In the genomic region with DNA sequence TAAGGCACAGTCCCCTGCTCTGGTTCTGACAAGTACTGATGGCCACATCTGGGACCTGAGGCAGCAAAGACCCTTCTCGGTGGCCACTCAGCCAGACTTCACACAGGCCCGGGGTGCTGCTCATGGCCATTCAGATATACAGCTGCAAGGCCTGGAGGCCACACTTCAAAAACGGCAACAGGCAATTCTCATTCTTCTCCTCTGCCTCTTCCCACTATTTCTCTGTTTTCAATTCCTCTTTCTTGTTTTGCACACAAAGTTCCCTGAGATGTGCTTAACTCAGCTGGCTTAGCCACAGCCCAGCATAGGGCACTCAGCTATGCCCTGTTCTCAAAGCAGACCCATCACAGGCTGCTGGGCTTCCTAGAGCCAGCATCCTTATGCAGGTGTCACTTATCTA, we compare ENCODE assay signal across 14 cellular contexts. TPM values are rescaled to one million over a fixed set of nuclear protein-coding genes. Genes with fewer than 3 reads are reported as not detected.
A peak's percentile ranks its signal among the peaks of the same experiment; 100 is the strongest.
DNase-seq lines count a peak whose midpoint lies in the region; ATAC-seq and TF ChIP-seq lines count a peak whose summit lies in the region.
"Had no signal": no experiment of that assay in that cellular context is flagged by ENCODE, and none has a peak within 500 bp of the region (broad histone marks: within the 10 kb centered on the region; RNA-seq: fewer than 3 reads in every experiment).

No MANE protein-coding gene starts in this region.

- peaks cover 5 to 35% of the 10 kb centered on the region in 2 donors for H3K4me1 ChIP-seq in left lung
- H3K4me1 ChIP-seq: prostate gland had no signal

- peaks cover 7% of the 10 kb centered on the region for H3K4me1 Mint-ChIP-seq in activated T-helper 1 cell treated with anti-CD3 and anti-CD28 coated beads, Interleukin-12 subunit alpha, Interleukin-12 subunit beta, Interleukin-2, Interleukin-4 antibody, amounts not matched to agents 30 ng/mL and 10 ng/mL and 1 ng/mL, durations not matched to agents 14 hours and 24 hours and 36 hours (ENCODE audit: low read depth)

- H3K36me3 ChIP-seq in left lung = peaks cover 0 to 13% of the 10 kb centered on the region in 2 donors
- H3K36me3 ChIP-seq: prostate gland had no signal

- TF ChIP-seq CTCF in left lung (IDR thresholded peaks at IDR 0.05) = no peak

- H3K36me3 Mint-ChIP-seq in activated T-helper 1 cell treated with anti-CD3 and anti-CD28 coated beads, Interleukin-12 subunit alpha, Interleukin-12 subunit beta, Interleukin-2, Interleukin-4 antibody, amounts not matched to agents 30 ng/mL and 10 ng/mL and 1 ng/mL, durations not matched to agents 14 hours and 24 hours and 36 hours (ENCODE audit: low read depth) = peaks cover 14% of the 10 kb centered on the region

- no peaks in the 10 kb centered on the region for H3K9me3 Mint-ChIP-seq in activated T-helper 1 cell treated with anti-CD3 and anti-CD28 coated beads, Interleukin-12 subunit alpha, Interleukin-12 subunit beta, Interleukin-2, Interleukin-4 antibody, amounts not matched to agents 30 ng/mL and 10 ng/mL and 1 ng/mL, durations not matched to agents 14 hours and 24 hours and 36 hours
- H3K9me3 Mint-ChIP-seq: activated CD4-positive, alpha-beta memory T cell treated with anti-CD3 and anti-CD28 coated beads, Interleukin-2, amount 10 ng/mL, durations not matched to agents 7 days and 5 days; CD4-positive, CD25-positive, alpha-beta regulatory T cell had no signal

- H3K27me3 ChIP-seq in left lung = no peaks in the 10 kb centered on the region
- H3K27me3 ChIP-seq: SJSA1 had no signal

- no peaks in the 10 kb centered on the region for H3K9me3 ChIP-seq in left lung
- H3K9me3 ChIP-seq: prostate gland, SJSA1 had no signal

- DNase-seq in left lung (no peak), SHP77 (lab: John Stamatoyannopoulos, UW) (no peak), NCI-H69 (lab: John Stamatoyannopoulos, UW) (no peak)
- DNase-seq in effector CD4-positive, alpha-beta T cell = no peak
- DNase-seq in activated T-helper 1 cell treated with anti-CD3 and anti-CD28 coated beads, Interleukin-12 subunit alpha, Interleukin-12 subunit beta, Interleukin-2, Interleukin-4 antibody, amounts not matched to agents 30 ng/mL and 10 ng/mL and 1 ng/mL, durations not matched to agents 14 hours and 24 hours and 36 hours (ENCODE audit: low spot score) = no peak
- DNase-seq: activated CD4-positive, alpha-beta memory T cell treated with anti-CD3 and anti-CD28 coated beads, Interleukin-2, amount 10 ng/mL, durations not matched to agents 7 days and 5 days; CD4-positive, CD25-positive, alpha-beta regulatory T cell; kidney glomerular epithelial cell; NCI-H1930 had no signal

- H3K27ac Mint-ChIP-seq in activated T-helper 1 cell treated with anti-CD3 and anti-CD28 coated beads, Interleukin-12 subunit alpha, Interleukin-12 subunit beta, Interleukin-2, Interleukin-4 antibody, amounts not matched to agents 30 ng/mL and 10 ng/mL and 1 ng/mL, durations not matched to agents 14 hours and 24 hours and 36 hours = no peak overlapping the region
- H3K27ac Mint-ChIP-seq: activated CD4-positive, alpha-beta memory T cell treated with anti-CD3 and anti-CD28 coated beads, Interleukin-2, amount 10 ng/mL, durations not matched to agents 7 days and 5 days had no signal

- peak overlapping the region in 1 of 2 donors; percentile 3 for H3K27ac ChIP-seq in left lung
- H3K27ac ChIP-seq: prostate gland, SJSA1 had no signal

- intact Hi-C loops in left lung (cut with DNase I) = no loop called here
- intact Hi-C loops in activated T-helper 1 cell treated with anti-CD3 and anti-CD28 coated beads, Interleukin-12 subunit alpha, Interleukin-12 subunit beta, Interleukin-2, Interleukin-4 antibody, amounts not matched to agents 30 ng/mL and 10 ng/mL and 1 ng/mL, durations not matched to agents 14 hours and 24 hours and 36 hours (cut with micrococcal nuclease) = no loop called here

- H3K27me3 Mint-ChIP-seq in activated T-helper 1 cell treated with anti-CD3 and anti-CD28 coated beads, Interleukin-12 subunit alpha, Interleukin-12 subunit beta, Interleukin-2, Interleukin-4 antibody, amounts not matched to agents 30 ng/mL and 10 ng/mL and 1 ng/mL, durations not matched to agents 14 hours and 24 hours and 36 hours (ENCODE audit: insufficient read depth) = peaks cover 1% of the 10 kb centered on the region
- H3K27me3 Mint-ChIP-seq: activated CD4-positive, alpha-beta memory T cell treated with anti-CD3 and anti-CD28 coated beads, Interleukin-2, amount 10 ng/mL, durations not matched to agents 7 days and 5 days; CD4-positive, CD25-positive, alpha-beta regulatory T cell had no signal

- H3K4me3 Mint-ChIP-seq in activated T-helper 1 cell treated with anti-CD3 and anti-CD28 coated beads, Interleukin-12 subunit alpha, Interleukin-12 subunit beta, Interleukin-2, Interleukin-4 antibody, amounts not matched to agents 30 ng/mL and 10 ng/mL and 1 ng/mL, durations not matched to agents 14 hours and 24 hours and 36 hours = no peak overlapping the region
- H3K4me3 Mint-ChIP-seq: activated CD4-positive, alpha-beta memory T cell treated with anti-CD3 and anti-CD28 coated beads, Interleukin-2, amount 10 ng/mL, durations not matched to agents 7 days and 5 days; CD4-positive, CD25-positive, alpha-beta regulatory T cell had no signal

- ATAC-seq in GM18502 (IDR thresholded peaks at IDR 0.05; ENCODE audit: poor library complexity, unreplicated experiment) (peak; percentile 59), GM21619 (IDR thresholded peaks at IDR 0.05; ENCODE audit: unreplicated experiment) (peak; percentile 49), HG03565 (IDR thresholded peaks at IDR 0.05; ENCODE audit: unreplicated experiment) (peak; percentile 38), left lung (peak; percentile 13)

- no peak overlapping the region for H3K4me3 ChIP-seq in left lung
- H3K4me3 ChIP-seq: prostate gland, SJSA1 had no signal

RNA-seq across cellular contexts. Expression of a gene that starts 29.9 kb away (rescaled TPM):
- 10 to 100 TPM; 66.7 to 74.7 TPM for total RNA-seq in left lung
- total RNA-seq in activated T-helper 1 cell treated with anti-CD3 and anti-CD28 coated beads, Interleukin-12 subunit alpha, Interleukin-12 subunit beta, Interleukin-2, Interleukin-4 antibody, amounts not matched to agents 30 ng/mL and 10 ng/mL and 1 ng/mL, durations not matched to agents 14 hours and 24 hours and 36 hours = 66.9 and 68.9 TPM in 2 replicates

RNA-seq across cellular contexts. Expression of a gene that starts 43.0 kb away (rescaled TPM):
- total RNA-seq in left lung = 10 to 100 TPM; 52.3 to 82.2 TPM
- total RNA-seq in activated T-helper 1 cell treated with anti-CD3 and anti-CD28 coated beads, Interleukin-12 subunit alpha, Interleukin-12 subunit beta, Interleukin-2, Interleukin-4 antibody, amounts not matched to agents 30 ng/mL and 10 ng/mL and 1 ng/mL, durations not matched to agents 14 hours and 24 hours and 36 hours = 169 and 184 TPM in 2 replicates
